In the genomic region with DNA sequence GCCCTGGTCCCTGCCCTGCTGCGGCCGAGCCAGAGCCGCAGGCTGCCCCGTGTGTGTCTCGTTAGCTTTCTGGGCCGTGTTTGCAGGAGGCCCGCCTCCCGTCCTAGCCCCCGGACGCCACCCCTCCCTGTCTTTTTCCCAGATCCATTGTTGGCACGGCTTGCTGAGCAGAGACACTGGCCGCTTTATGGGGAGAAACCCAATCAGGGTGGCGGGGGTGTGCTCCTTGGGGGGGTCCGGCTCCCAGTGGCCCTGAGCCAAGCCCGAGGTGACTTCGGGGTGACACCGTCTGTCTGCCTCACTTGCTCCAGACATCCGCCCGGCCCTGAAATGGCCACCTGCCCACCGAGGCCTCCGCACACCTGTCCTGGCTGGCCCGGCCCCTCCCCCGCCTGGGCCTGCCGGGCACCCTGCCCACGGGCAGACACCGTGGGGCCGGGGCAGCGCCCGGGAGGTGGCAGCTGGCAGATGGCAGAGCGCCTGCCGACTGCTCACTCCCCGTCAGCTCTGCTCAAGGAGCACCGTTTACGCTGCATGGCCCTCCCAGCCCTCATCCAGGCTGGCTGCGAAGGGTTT, we compare ENCODE assay signal across 8 cellular contexts. TPM values are rescaled to one million over a fixed set of nuclear protein-coding genes. Genes with fewer than 3 reads are reported as not detected.
DNase-seq lines count a peak whose midpoint lies in the region; ATAC-seq and TF ChIP-seq lines count a peak whose summit lies in the region.

No MANE protein-coding gene starts in this region.

- H3K4me3 Mint-ChIP-seq in MCF 10A (ENCODE audit: unreplicated experiment) = peak overlapping the region; percentile 65
- no peak overlapping the region for H3K4me3 Mint-ChIP-seq in stimulated activated naive CD8-positive, alpha-beta T cell treated with anti-CD3 and anti-CD28 coated beads, Interleukin-15, amount 100 ng/mL, for 72 hours

- intact Hi-C loops in MCF 10A (cut with micrococcal nuclease) = loop anchor here (5.0 kb wide), 1 partner anchor 35 kb away; no protein-coding TSS in a partner anchor
- intact Hi-C loops in thyroid gland (cut with DNase I) = no loop called here

- CTCF ChIA-PET in MCF 10A (lab: Yijun Ruan, JAX) = interaction anchor here (0.9 to 1.9 kb wide), 6 partner anchors 8 to 112 kb away, joined by 3 to 5 read pairs (median 4); no protein-coding TSS in a partner anchor

- TF ChIP-seq CTCF in MCF 10A (IDR thresholded peaks at IDR 0.05; ENCODE audit: unreplicated experiment) = no peak
- no peak for TF ChIP-seq CTCF in liver (IDR thresholded peaks at IDR 0.05; ENCODE audit: low read depth, low read length, missing input control)
- TF ChIP-seq CTCF in thyroid gland (IDR thresholded peaks at IDR 0.05) = no peak
- no peak for TF ChIP-seq CTCF in brain microvascular endothelial cell (IDR thresholded peaks at IDR 0.05; ENCODE audit: low read depth, low read length, missing control alignments)

- no peaks in the 10 kb centered on the region for H3K9me3 ChIP-seq in liver (ENCODE audit: control insufficient read depth in 4 of 4, low read length in 3 of 4)
- no peaks in the 10 kb centered on the region for H3K9me3 ChIP-seq in thyroid gland

- BruUV-seq in MCF 10A (replicated peaks; lab: Mats Ljungman, UMichigan) = no TSS peak

- no peaks in the 10 kb centered on the region for H3K27me3 Mint-ChIP-seq in MCF 10A (ENCODE audit: insufficient read depth, unreplicated experiment)
- no peaks in the 10 kb centered on the region for H3K27me3 Mint-ChIP-seq in stimulated activated naive CD8-positive, alpha-beta T cell treated with anti-CD3 and anti-CD28 coated beads, Interleukin-15, amount 100 ng/mL, for 72 hours

- DNase-seq in NCI-H2081 (lab: John Stamatoyannopoulos, UW) = peak; percentile 83 to 90
- DNase-seq in MCF 10A (ENCODE audit: unreplicated experiment) = peak; percentile 71
- peak; percentile 75 to 85 for DNase-seq in thyroid gland
- DNase-seq in brain microvascular endothelial cell = no peak
- DNase-seq in stimulated activated naive CD8-positive, alpha-beta T cell treated with anti-CD3 and anti-CD28 coated beads, Interleukin-15, amount 100 ng/mL, for 72 hours = no peak
- no peak for DNase-seq in effector CD4-positive, alpha-beta T cell

- TF ChIP-seq POLR2A in thyroid gland (IDR thresholded peaks at IDR 0.05) = peak in 1 of 2 donors; percentile 40

- H3K27ac ChIP-seq in liver (ENCODE audit: low read depth in 1 of 2, low read length in 2 of 2) (peak overlapping the region; percentile 70 to 76), thyroid gland (peak overlapping the region; percentile 22 to 76 (median 67)), brain microvascular endothelial cell (no peak overlapping the region)

- peaks cover 100% of the 10 kb centered on the region for H3K36me3 Mint-ChIP-seq in MCF 10A (ENCODE audit: insufficient read depth, unreplicated experiment)

- no peak for TF ChIP-seq RAD21 in liver (IDR thresholded peaks at IDR 0.05)

- no peaks in the 10 kb centered on the region for H3K9me3 Mint-ChIP-seq in MCF 10A (ENCODE audit: unreplicated experiment)
- H3K9me3 Mint-ChIP-seq in stimulated activated naive CD8-positive, alpha-beta T cell treated with anti-CD3 and anti-CD28 coated beads, Interleukin-15, amount 100 ng/mL, for 72 hours = no peaks in the 10 kb centered on the region

- WGBS in liver = 22% methylated on average over 35 of the region's 35 CpGs
- WGBS in thyroid gland, 2 donors = 41 to 59% methylated on average over 17 to 20 of the region's 35 CpGs

- H3K4me1 ChIP-seq in liver (ENCODE audit: control insufficient read depth in 4 of 4, insufficient read depth in 4 of 4, low read length in 3 of 4) = peaks cover 58 to 92% (median 71%) of the 10 kb centered on the region in 4 donors
- peaks cover 38 to 92% of the 10 kb centered on the region in 2 donors for H3K4me1 ChIP-seq in thyroid gland

- ATAC-seq in stimulated activated naive CD8-positive, alpha-beta T cell treated with anti-CD3 and anti-CD28 coated beads, Interleukin-15, amount 100 ng/mL, for 72 hours = no peak
- ATAC-seq in GM19035 (IDR thresholded peaks at IDR 0.05; ENCODE audit: unreplicated experiment) = no peak

- H3K4me3 ChIP-seq in liver (ENCODE audit: low read depth in 1 of 3, low read length in 3 of 3) (no peak overlapping the region), thyroid gland (replicated peaks in 1 of 3) (no peak overlapping the region), brain microvascular endothelial cell (ENCODE audit: low read depth, low read length) (no peak overlapping the region)

- POLR2A ChIA-PET in MCF 10A (lab: Yijun Ruan, JAX) = interaction anchor here (0.6 to 2.9 kb wide), 20 partner anchors 9 to 189 kb away, joined by 3 to 31 read pairs (median 6); a partner anchor contains a TSS

- no peak overlapping the region for H3K9ac ChIP-seq in liver (ENCODE audit: low read depth in 1 of 2, low read length in 2 of 2)

- H3K36me3 ChIP-seq in liver (ENCODE audit: control insufficient read depth in 4 of 4, insufficient read depth in 3 of 4, low read depth in 1 of 4, low read length in 3 of 4) (peaks cover 0 to 5% (median 3%) of the 10 kb centered on the region in 4 donors), thyroid gland (peaks cover 30 to 32% of the 10 kb centered on the region in 2 donors), brain microvascular endothelial cell (replicated peaks) (peaks cover 22% of the 10 kb centered on the region)

- in situ Hi-C loops in brain microvascular endothelial cell (cut with HindIII; ENCODE audit: low pct_ligation_motif_present, low sequenced_read_pairs) = no loop called here

- H3K27ac Mint-ChIP-seq in MCF 10A (ENCODE audit: low read depth, unreplicated experiment) = peak overlapping the region; percentile 93
- no peak overlapping the region for H3K27ac Mint-ChIP-seq in stimulated activated naive CD8-positive, alpha-beta T cell treated with anti-CD3 and anti-CD28 coated beads, Interleukin-15, amount 100 ng/mL, for 72 hours

- H3K4me1 Mint-ChIP-seq in MCF 10A (ENCODE audit: insufficient read depth, unreplicated experiment) = peaks cover 40% of the 10 kb centered on the region
- H3K4me1 Mint-ChIP-seq in stimulated activated naive CD8-positive, alpha-beta T cell treated with anti-CD3 and anti-CD28 coated beads, Interleukin-15, amount 100 ng/mL, for 72 hours = no peaks in the 10 kb centered on the region

- H3K27me3 ChIP-seq in liver (ENCODE audit: control insufficient read depth in 4 of 4, insufficient read depth in 4 of 4, low read length in 3 of 4) = no peaks in the 10 kb centered on the region
- H3K27me3 ChIP-seq in thyroid gland = no peaks in the 10 kb centered on the region
- no peaks in the 10 kb centered on the region for H3K27me3 ChIP-seq in brain microvascular endothelial cell (replicated peaks)

TF ChIP-seq in liver, 16 proteins besides CTCF, POLR2A, EP300 and RAD21 (continues in another document):
- TF ChIP-seq TAF1 (conservative IDR thresholded peaks at IDR 0.05) = no peak
- peak; percentile 4 for TF ChIP-seq SP1 (IDR thresholded peaks at IDR 0.05)
- TF ChIP-seq RXRA (IDR thresholded peaks at IDR 0.05) = peak in 1 of 2 donors; percentile 13
- TF ChIP-seq, protein P1, sequence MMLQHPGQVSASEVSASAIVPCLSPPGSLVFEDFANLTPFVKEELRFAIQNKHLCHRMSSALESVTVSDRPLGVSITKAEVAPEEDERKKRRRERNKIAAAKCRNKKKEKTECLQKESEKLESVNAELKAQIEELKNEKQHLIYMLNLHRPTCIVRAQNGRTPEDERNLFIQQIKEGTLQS (IDR thresholded peaks at IDR 0.05) = no peak
- TF ChIP-seq HNF4A (conservative IDR thresholded peaks at IDR 0.05) = no peak
- no peak for TF ChIP-seq FOXA2 (IDR thresholded peaks at IDR 0.05)
- no peak for TF ChIP-seq FOXA1 (IDR thresholded peaks at IDR 0.05)
- TF ChIP-seq, protein P2, sequence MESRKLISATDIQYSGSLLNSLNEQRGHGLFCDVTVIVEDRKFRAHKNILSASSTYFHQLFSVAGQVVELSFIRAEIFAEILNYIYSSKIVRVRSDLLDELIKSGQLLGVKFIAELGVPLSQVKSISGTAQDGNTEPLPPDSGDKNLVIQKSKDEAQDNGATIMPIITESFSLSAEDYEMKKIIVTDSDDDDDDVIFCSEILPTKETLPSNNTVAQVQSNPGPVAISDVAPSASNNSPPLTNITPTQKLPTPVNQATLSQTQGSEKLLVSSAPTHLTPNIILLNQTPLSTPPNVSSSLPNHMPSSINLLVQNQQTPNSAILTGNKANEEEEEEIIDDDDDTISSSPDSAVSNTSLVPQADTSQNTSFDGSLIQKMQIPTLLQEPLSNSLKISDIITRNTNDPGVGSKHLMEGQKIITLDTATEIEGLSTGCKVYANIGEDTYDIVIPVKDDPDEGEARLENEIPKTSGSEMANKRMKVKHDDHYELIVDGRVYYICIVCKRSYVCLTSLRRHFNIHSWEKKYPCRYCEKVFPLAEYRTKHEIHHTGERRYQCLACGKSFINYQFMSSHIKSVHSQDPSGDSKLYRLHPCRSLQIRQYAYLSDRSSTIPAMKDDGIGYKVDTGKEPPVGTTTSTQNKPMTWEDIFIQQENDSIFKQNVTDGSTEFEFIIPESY (IDR thresholded peaks at IDR 0.05) = no peak
- no peak for TF ChIP-seq JUND (IDR thresholded peaks at IDR 0.05)
- TF ChIP-seq NR2F2 (IDR thresholded peaks at IDR 0.05) = no peak
- TF ChIP-seq EGR1 (IDR thresholded peaks at IDR 0.05; ENCODE audit: low read depth in 2 of 2) = peak in 1 of 2 donors; percentile 10
- no peak for TF ChIP-seq GABPA (IDR thresholded peaks at IDR 0.05 in 1 of 2, conservative IDR thresholded peaks at IDR 0.05 in 1 of 2)
- TF ChIP-seq, protein P3, sequence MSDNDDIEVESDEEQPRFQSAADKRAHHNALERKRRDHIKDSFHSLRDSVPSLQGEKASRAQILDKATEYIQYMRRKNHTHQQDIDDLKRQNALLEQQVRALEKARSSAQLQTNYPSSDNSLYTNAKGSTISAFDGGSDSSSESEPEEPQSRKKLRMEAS (IDR thresholded peaks at IDR 0.05) = no peak
- no peak for TF ChIP-seq YY1 (IDR thresholded peaks at IDR 0.05)

RNA-seq across cellular contexts. Expression of a gene that starts 43.1 kb away (rescaled TPM):
- 8.0 and 10.1 TPM in 2 replicates for total RNA-seq in MCF 10A (2022)
- total RNA-seq in liver = 10 to 100 TPM; 47.5 to 78.8 TPM
- polyA plus RNA-seq in liver = 10 to 100 TPM; 31.2 to 35.1 TPM
- total RNA-seq in thyroid gland = 10 to 100 TPM; 26.9 to 41.9 (median 37.4) TPM

Comparison
In these comparisons a context has a peak if more than half of its experiments do, and no peak if none do; other contexts are left out.
1. DNase-seq: peak in NCI-H2081 (2 of 2), MCF 10A (single experiment) and thyroid gland (2 of 2); none in brain microvascular endothelial cell (single experiment), stimulated activated naive CD8-positive, alpha-beta T cell treated with anti-CD3 and anti-CD28 coated beads, Interleukin-15, amount 100 ng/mL, for 72 hours (0 of 2) and effector CD4-positive, alpha-beta T cell (single experiment).